1 cellular context compared by ENCODE assay signal in genomic region chr9:81080900-81081299, GRCh38.
TF ChIP-seq lines count a peak whose summit lies in the region.

No MANE protein-coding gene starts in this region.

TF ChIP-seq in SK-N-SH, 30 proteins besides CTCF, POLR2A, EP300 and RAD21:
- TF ChIP-seq RXRA (IDR thresholded peaks at IDR 0.05; ENCODE audit: borderline replicate concordance, low read depth) = no peak
- no peak for TF ChIP-seq RCOR1 (IDR thresholded peaks at IDR 0.05; ENCODE audit: low read length)
